ENCODE assay signal across 9 cellular contexts in the genomic region with DNA sequence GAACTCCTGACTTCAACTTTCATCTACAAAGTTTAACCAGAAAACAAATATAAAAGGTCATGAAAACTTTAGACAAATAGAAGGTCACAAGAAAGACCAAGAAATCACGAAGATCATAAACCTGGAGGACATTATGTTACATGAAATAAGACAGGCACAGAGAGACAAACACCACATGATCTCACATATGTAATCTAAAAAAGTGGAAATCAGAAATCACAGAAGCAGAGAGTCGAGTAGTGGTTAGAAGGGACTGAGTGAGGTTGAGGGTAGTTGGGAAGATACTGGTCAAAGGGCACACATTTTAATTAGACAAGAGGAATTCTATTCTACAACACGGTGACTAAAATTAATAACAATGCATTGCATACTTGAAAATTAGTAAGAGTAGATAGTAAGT. TPM values are rescaled to one million over a fixed set of nuclear protein-coding genes. Genes with fewer than 3 reads are reported as not detected.
A peak's percentile ranks its signal among the peaks of the same experiment; 100 is the strongest.
DNase-seq lines count a peak whose midpoint lies in the region; ATAC-seq and TF ChIP-seq lines count a peak whose summit lies in the region.
"Had no signal": no experiment of that assay in that cellular context is flagged by ENCODE, and none has a peak within 500 bp of the region (broad histone marks: within the 10 kb centered on the region; RNA-seq: fewer than 3 reads in every experiment).

No MANE protein-coding gene starts in this region.

- DNase-seq in breast epithelium (ENCODE audit: low spot score in 2 of 2) = no peak
- DNase-seq in naive thymus-derived CD8-positive, alpha-beta T cell = peak in 1 of 10 donors; percentile 2
- DNase-seq in body of pancreas = no peak
- DNase-seq: NCI-H446 had no signal

- H4K20me1 ChIP-seq in KMS-11 (ENCODE audit: insufficient read depth) = no peaks in the 10 kb centered on the region

- WGBS in body of pancreas, 2 donors = 7 to 16% methylated on average over 3 of the region's 3 CpGs

- intact Hi-C loops in breast epithelium (cut with DNase I; ENCODE audit: low total_unique reads) (no loop called here), body of pancreas (cut with DNase I) (no loop called here)

- H3K9me3 Mint-ChIP-seq in naive thymus-derived CD8-positive, alpha-beta T cell = no peaks in the 10 kb centered on the region

- H3K9me3 ChIP-seq in ES-I3 (ENCODE audit: control insufficient read depth, insufficient read depth, low read length) (no peaks in the 10 kb centered on the region), breast epithelium (no peaks in the 10 kb centered on the region), body of pancreas (no peaks in the 10 kb centered on the region)

- H3K4me3 Mint-ChIP-seq in naive thymus-derived CD8-positive, alpha-beta T cell = peak overlapping the region; percentile 51 to 94 (median 76)

- H3K4me3 ChIP-seq in KMS-11 (IDR thresholded peaks at IDR 0.05; ENCODE audit: insufficient read depth, low read depth, low read length) = no peak overlapping the region
- peak overlapping the region in 2 of 3 donors; percentile 71 to 80 for H3K4me3 ChIP-seq in breast epithelium
- no peak overlapping the region for H3K4me3 ChIP-seq in body of pancreas

- H3K27ac Mint-ChIP-seq in naive thymus-derived CD8-positive, alpha-beta T cell = peak overlapping the region; percentile 0 to 93 (median 54)

- TF ChIP-seq POLR2A in breast epithelium (IDR thresholded peaks at IDR 0.05) (no peak), body of pancreas (IDR thresholded peaks at IDR 0.05) (no peak)

- H2AFZ ChIP-seq in KMS-11 (ENCODE audit: low read depth) = peak overlapping the region; percentile 93

- H3K4me1 Mint-ChIP-seq in naive thymus-derived CD8-positive, alpha-beta T cell = peaks cover 12 to 35% (median 32%) of the 10 kb centered on the region in 4 donors

- H3K36me3 Mint-ChIP-seq in naive thymus-derived CD8-positive, alpha-beta T cell = peaks cover 4 to 19% (median 19%) of the 10 kb centered on the region in 3 donors

- H3K9ac ChIP-seq in ES-I3 (ENCODE audit: low read depth, low read length) (peak overlapping the region; percentile 33), KMS-11 (peak overlapping the region; percentile 98)

- peak overlapping the region; percentile 93 for H3K4me2 ChIP-seq in KMS-11

- H3K36me3 ChIP-seq in ES-I3 (ENCODE audit: insufficient read depth, low read length) = no peaks in the 10 kb centered on the region
- no peaks in the 10 kb centered on the region; the same call in 1 of the 2 replicates for H3K36me3 ChIP-seq in KMS-11 (ENCODE audit: insufficient read depth)
- H3K36me3 ChIP-seq in breast epithelium = no peaks in the 10 kb centered on the region
- H3K36me3 ChIP-seq in body of pancreas (replicated peaks in 1 of 2; ENCODE audit: insufficient read depth in 1 of 2, low read depth in 2 of 2) = peaks cover 0 to 3% of the 10 kb centered on the region in 2 donors

- POLR2A ChIA-PET in naive thymus-derived CD8-positive, alpha-beta T cell (lab: Charles Lee) = interaction anchor here (1.1 to 2.6 kb wide), 3 partner anchors 11 to 292 kb away, joined by 3 to 13 read pairs (median 4); a partner anchor contains a TSS

- H3K4me1 ChIP-seq in ES-I3 (ENCODE audit: insufficient read depth, low read length) = no peaks in the 10 kb centered on the region
- peaks cover 43% of the 10 kb centered on the region for H3K4me1 ChIP-seq in KMS-11 (ENCODE audit: low read depth, poor library complexity, severe bottlenecking)
- H3K4me1 ChIP-seq in breast epithelium = no peaks in the 10 kb centered on the region
- H3K4me1 ChIP-seq in body of pancreas = peaks cover 20% of the 10 kb centered on the region

- H3K27me3 ChIP-seq in KMS-11 (ENCODE audit: insufficient read depth, low read depth) = no peaks in the 10 kb centered on the region
- H3K27me3 ChIP-seq in breast epithelium = no peaks in the 10 kb centered on the region
- H3K27me3 ChIP-seq in body of pancreas = no peaks in the 10 kb centered on the region

- H3K79me2 ChIP-seq in KMS-11 (ENCODE audit: insufficient read depth, low read depth) = peaks cover 32% of the 10 kb centered on the region; the same call in 1 of the 2 replicates

- TF ChIP-seq CTCF in KMS-11 (conservative IDR thresholded peaks at IDR 0.05; ENCODE audit: low read depth, low read length) = no peak
- TF ChIP-seq CTCF in breast epithelium (IDR thresholded peaks at IDR 0.05) = no peak
- no peak for TF ChIP-seq CTCF in body of pancreas (IDR thresholded peaks at IDR 0.05)

- no peak for ATAC-seq in naive thymus-derived CD8-positive, alpha-beta T cell
- ATAC-seq in GM19023 (IDR thresholded peaks at IDR 0.05; ENCODE audit: unreplicated experiment) (no peak), GM21528 (IDR thresholded peaks at IDR 0.05; ENCODE audit: low FRiP score, unreplicated experiment) (no peak), body of pancreas (no peak), HG03469 (IDR thresholded peaks at IDR 0.05; ENCODE audit: unreplicated experiment) (no peak)

- H3K27ac ChIP-seq in KMS-11 (peak overlapping the region; percentile 98), breast epithelium (no peak overlapping the region), body of pancreas (no peak overlapping the region)

- no peaks in the 10 kb centered on the region for H3K27me3 Mint-ChIP-seq in naive thymus-derived CD8-positive, alpha-beta T cell

RNA-seq across cellular contexts. Expression of a gene that starts 1.4 kb away (rescaled TPM):
- 10 to 100 TPM; 26.7 to 36.1 (median 31.5) TPM for total RNA-seq in breast epithelium
- total RNA-seq in naive thymus-derived CD8-positive, alpha-beta T cell = 10 to 100 TPM; 27.1 to 41.0 TPM
- 10 to 100 TPM; 29.9 to 38.8 (median 34.5) TPM for polyA plus RNA-seq in naive thymus-derived CD8-positive, alpha-beta T cell
- total RNA-seq in body of pancreas = 10 to 100 TPM; 23.4 to 28.8 TPM

Comparison
In these comparisons a context has a peak if more than half of its experiments do, and no peak if none do; other contexts are left out.
1. H3K4me3 ChIP-seq: peak in breast epithelium (2 of 3); none in KMS-11 (single experiment) and body of pancreas (0 of 2).